Comparison of ENCODE assay signal across 8 cellular contexts in the genomic region with DNA sequence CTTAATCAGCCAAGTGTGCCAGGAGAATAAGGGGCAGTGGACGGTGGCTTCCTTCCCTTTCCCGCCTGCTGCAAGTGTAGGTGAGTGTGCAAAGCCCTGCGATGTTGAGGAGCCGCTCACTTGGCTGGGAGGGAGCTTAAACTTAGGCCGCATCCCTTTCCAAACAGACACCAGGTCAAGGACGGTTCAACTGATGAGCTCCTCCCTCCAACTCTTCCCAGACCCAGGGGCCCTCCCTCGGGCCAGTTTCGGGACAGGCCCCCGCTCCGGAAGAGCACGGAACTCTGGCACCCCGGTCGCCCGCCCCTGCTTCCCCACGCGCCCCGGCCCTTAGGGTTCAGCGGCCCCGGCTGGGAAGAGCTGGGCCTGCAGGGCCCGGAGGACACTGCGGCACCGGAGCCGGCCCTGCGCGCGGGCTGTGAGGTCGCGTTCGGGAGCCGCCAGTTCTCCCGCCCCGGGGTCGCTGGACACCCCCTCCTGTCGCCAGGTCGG. TPM values are rescaled to one million over a fixed set of nuclear protein-coding genes. Genes with fewer than 3 reads are reported as not detected.
A peak's percentile ranks its signal among the peaks of the same experiment; 100 is the strongest.
DNase-seq lines count a peak whose midpoint lies in the region; ATAC-seq, FAIRE-seq and TF ChIP-seq lines count a peak whose summit lies in the region.

No MANE protein-coding gene starts in this region.

- H3K4me1 ChIP-seq in ES-I3 (ENCODE audit: insufficient read depth, low read length) (no peaks in the 10 kb centered on the region), HUES64 (ENCODE audit: insufficient read depth, low read length) (peaks cover 7% of the 10 kb centered on the region), cardiac muscle cell (ENCODE audit: low read depth) (peaks cover 38% of the 10 kb centered on the region)

- WGBS in HUES64: under 1% methylated on average over 35 of the region's 35 CpGs

- H3K4me3 Mint-ChIP-seq in activated T-cell treated with anti-CD3 and anti-CD28 coated beads, Interleukin-2, amount 50 U/mL, for 4 hours: peak overlapping the region; percentile 95

- H3K36me3 ChIP-seq in ES-I3 (ENCODE audit: insufficient read depth, low read length): peaks cover 20% of the 10 kb centered on the region
- H3K36me3 ChIP-seq in HUES64 (ENCODE audit: insufficient read depth, low read length): peaks cover 46% of the 10 kb centered on the region
- H3K36me3 ChIP-seq in cardiac muscle cell: peaks cover 25% of the 10 kb centered on the region

- H3K9me3 ChIP-seq in ES-I3 (ENCODE audit: control insufficient read depth, insufficient read depth, low read length) (no peaks in the 10 kb centered on the region), HUES64 (ENCODE audit: insufficient read depth, low read depth, low read length) (no peaks in the 10 kb centered on the region), cardiac muscle cell (ENCODE audit: low read depth) (no peaks in the 10 kb centered on the region)

- H3K36me3 Mint-ChIP-seq in activated T-cell treated with anti-CD3 and anti-CD28 coated beads, Interleukin-2, amount 50 U/mL, for 4 hours (ENCODE audit: insufficient read depth): peaks cover 33% of the 10 kb centered on the region

- H3K9me3 Mint-ChIP-seq in activated T-cell treated with anti-CD3 and anti-CD28 coated beads, Interleukin-2, amount 50 U/mL, for 4 hours: no peaks in the 10 kb centered on the region

- H3K27me3 Mint-ChIP-seq in activated T-cell treated with anti-CD3 and anti-CD28 coated beads, Interleukin-2, amount 50 U/mL, for 4 hours (ENCODE audit: low read depth): no peaks in the 10 kb centered on the region

- peaks cover 56% of the 10 kb centered on the region for H3K4me1 Mint-ChIP-seq in activated T-cell treated with anti-CD3 and anti-CD28 coated beads, Interleukin-2, amount 50 U/mL, for 4 hours (ENCODE audit: low read depth)

- no peak for FAIRE-seq in D721Med (lab: Jason Lieb, UNC)

- TF ChIP-seq CTCF in cardiac muscle cell (IDR thresholded peaks at IDR 0.05; ENCODE audit: low read depth, low read length): no peak
- no peak for TF ChIP-seq CTCF in D721Med (IDR thresholded peaks at IDR 0.05; ENCODE audit: insufficient read depth, missing control alignments)

- H3K27me3 ChIP-seq in HUES64 (ENCODE audit: insufficient read depth, low read length) (no peaks in the 10 kb centered on the region), cardiac muscle cell (no peaks in the 10 kb centered on the region)

- peak; percentile 27 for ATAC-seq in GM21447 (IDR thresholded peaks at IDR 0.05; ENCODE audit: unreplicated experiment)
- peak; percentile 32 to 34 for ATAC-seq in activated T-cell treated with anti-CD3 and anti-CD28 coated beads, Interleukin-2, amount 50 U/mL, for 4 hours

- peak overlapping the region; percentile 84 for H3K9ac ChIP-seq in ES-I3 (ENCODE audit: low read depth, low read length)
- H3K9ac ChIP-seq in HUES64 (ENCODE audit: low read depth, low read length): peak overlapping the region; percentile 98

- intact Hi-C loops in posterior vena cava (cut with DNase I): no loop called here

- H3K4me3 ChIP-seq in HUES64 (ENCODE audit: low read length) (peak overlapping the region; percentile 92), cardiac muscle cell (peak overlapping the region; percentile 58)

- H3K27ac ChIP-seq in HUES64 (ENCODE audit: low read depth, low read length): peak overlapping the region; percentile 26; the same call in 1 of the 2 replicates
- peak overlapping the region; percentile 94 for H3K27ac ChIP-seq in cardiac muscle cell

- DNase-seq in activated T-cell treated with anti-CD3 and anti-CD28 coated beads, Interleukin-2, amount 50 U/mL, for 4 hours: no peak
- DNase-seq in cardiac muscle cell (ENCODE audit: low read depth in 1 of 2, low spot score in 1 of 2): peak; percentile 23 to 42
- peak; percentile 83 for DNase-seq in posterior vena cava (ENCODE audit: low spot score)
- DNase-seq in epidermal melanocyte (ENCODE audit: insufficient read length, low spot score): no peak
- DNase-seq in D721Med (ENCODE audit: insufficient read length, low spot score): no peak

RNA-seq across cellular contexts. Expression of a gene that starts 0.5 kb away (rescaled TPM):
- polyA plus RNA-seq in HUES64 (2013, experiment 1 of 2): 90.9 TPM
- polyA plus RNA-seq in HUES64 (2013, experiment 2 of 2): 85.1 TPM
- total RNA-seq in activated T-cell treated with anti-CD3 and anti-CD28 coated beads, Interleukin-2, amount 50 U/mL, for 4 hours: 10 to 100 TPM; 72.8 to 85.9 (median 77.8) TPM
- 73.9 and 101 TPM in 2 replicates for total RNA-seq in cardiac muscle cell
- polyA plus RNA-seq in cardiac muscle cell: 195 and 206 TPM in 2 replicates
- 10 to 100 TPM; 29.4 to 32.4 TPM for total RNA-seq in posterior vena cava

RNA-seq across cellular contexts. Expression of a gene that starts 2.1 kb away (rescaled TPM):
- 96.8 TPM for polyA plus RNA-seq in HUES64 (2013, experiment 1 of 2)
- polyA plus RNA-seq in HUES64 (2013, experiment 2 of 2): 99.0 TPM
- 10 to 100 TPM; 55.6 to 64.9 (median 61.4) TPM for total RNA-seq in activated T-cell treated with anti-CD3 and anti-CD28 coated beads, Interleukin-2, amount 50 U/mL, for 4 hours
- total RNA-seq in cardiac muscle cell: 141 and 286 TPM in 2 replicates
- polyA plus RNA-seq in cardiac muscle cell: 281 and 371 TPM in 2 replicates
- total RNA-seq in posterior vena cava: 10 to 100 TPM; 25.4 to 25.8 TPM

Comparison
In these comparisons a context has a peak if more than half of its experiments do, and no peak if none do; other contexts are left out.
1. DNase-seq: peak in cardiac muscle cell (2 of 2) and posterior vena cava (single experiment); none in activated T-cell treated with anti-CD3 and anti-CD28 coated beads, Interleukin-2, amount 50 U/mL, for 4 hours (single experiment), epidermal melanocyte (single experiment) and D721Med (single experiment).